ENCODE assay signal across 8 cellular contexts in the genomic region with DNA sequence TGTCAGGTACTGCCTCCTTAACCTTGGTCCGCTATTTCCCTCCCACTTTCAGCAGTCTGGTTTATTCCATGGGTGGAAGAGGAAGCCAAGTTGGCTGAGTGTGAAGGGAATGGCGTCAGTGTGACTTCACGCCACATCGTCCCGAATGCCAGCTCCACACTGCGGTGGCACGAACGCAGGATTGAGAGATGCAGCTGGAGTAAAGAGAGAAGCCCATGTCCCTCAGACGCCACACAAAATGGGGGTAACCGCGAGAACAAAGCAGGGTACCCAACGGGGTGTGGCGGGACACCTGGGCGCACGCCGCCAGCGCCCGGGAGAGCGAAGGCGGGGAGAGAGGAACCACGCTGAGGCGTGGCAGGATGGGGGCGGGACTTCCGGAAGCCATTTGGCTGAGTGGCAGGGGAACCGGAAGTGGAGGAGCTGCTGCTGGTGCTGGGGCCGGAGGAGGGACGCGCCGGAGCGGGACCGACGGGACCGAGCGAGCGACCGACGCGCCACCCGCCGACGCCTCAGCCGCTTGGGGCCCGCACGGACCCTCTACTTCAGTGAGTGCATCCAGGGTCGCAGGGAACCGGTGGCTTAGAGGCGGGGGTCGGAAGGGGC. TPM values are rescaled to one million over a fixed set of nuclear protein-coding genes. Genes with fewer than 3 reads are reported as not detected.
A peak's percentile ranks its signal among the peaks of the same experiment; 100 is the strongest.
DNase-seq lines count a peak whose midpoint lies in the region; ATAC-seq and TF ChIP-seq lines count a peak whose summit lies in the region.

A gene with protein sequence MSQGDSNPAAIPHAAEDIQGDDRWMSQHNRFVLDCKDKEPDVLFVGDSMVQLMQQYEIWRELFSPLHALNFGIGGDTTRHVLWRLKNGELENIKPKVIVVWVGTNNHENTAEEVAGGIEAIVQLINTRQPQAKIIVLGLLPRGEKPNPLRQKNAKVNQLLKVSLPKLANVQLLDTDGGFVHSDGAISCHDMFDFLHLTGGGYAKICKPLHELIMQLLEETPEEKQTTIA (plus strand): TSS at position 417 of the 606 bp plus-strand sequence. CDS start 8,161 bp downstream, outside the sequence.

- H3K27me3 Mint-ChIP-seq in T-helper 17 cell, result peaks cover 18% of the 10 kb centered on the region
- H3K27me3 Mint-ChIP-seq in progenitor cell of endocrine pancreas, result peaks cover 10% of the 10 kb centered on the region

- H3K4me1 Mint-ChIP-seq in T-helper 17 cell, result peaks cover 37% of the 10 kb centered on the region
- H3K4me1 Mint-ChIP-seq in progenitor cell of endocrine pancreas (ENCODE audit: low read depth), result peaks cover 40% of the 10 kb centered on the region

- H3K36me3 Mint-ChIP-seq in T-helper 17 cell (ENCODE audit: low read depth) (peaks cover 9% of the 10 kb centered on the region), progenitor cell of endocrine pancreas (ENCODE audit: insufficient read depth) (peaks cover 6% of the 10 kb centered on the region)

- TF ChIP-seq CTCF in left ventricle myocardium inferior (IDR thresholded peaks at IDR 0.05; ENCODE audit: borderline replicate concordance), result no peak
- TF ChIP-seq CTCF in progenitor cell of endocrine pancreas (IDR thresholded peaks at IDR 0.05; ENCODE audit: unreplicated experiment), result no peak
- no peak for TF ChIP-seq CTCF in upper lobe of right lung (IDR thresholded peaks at IDR 0.05)

- DNase-seq in NCI-H187 (lab: John Stamatoyannopoulos, UW) (peak; percentile 85 to 91), T-helper 17 cell (peak; percentile 90 to 91 (median 91)), amygdala (lab: John Stamatoyannopoulos, UW) (peak; percentile 52 to 95 (median 88)), left ventricle myocardium inferior (peak; percentile 97), progenitor cell of endocrine pancreas (ENCODE audit: low spot score, unreplicated experiment) (peak; percentile 83), upper lobe of right lung (peak; percentile 98)

- ATAC-seq in GM18502 (IDR thresholded peaks at IDR 0.05; ENCODE audit: poor library complexity, unreplicated experiment), result peak; percentile 95
- ATAC-seq in HG02943 (IDR thresholded peaks at IDR 0.05; ENCODE audit: low read depth, unreplicated experiment), result peak; percentile 96
- peak; percentile 90 for ATAC-seq in T-helper 17 cell
- peak; percentile 99 for ATAC-seq in upper lobe of right lung

- intact Hi-C loops in left ventricle myocardium inferior (cut with micrococcal nuclease) (no loop called here), upper lobe of right lung (cut with DNase I) (no loop called here)

- peak within 1 kb of the TSS; percentile 94 for H3K27ac Mint-ChIP-seq in T-helper 17 cell
- H3K27ac Mint-ChIP-seq in progenitor cell of endocrine pancreas, result peak within 1 kb of the TSS; percentile 99

- H3K9me3 ChIP-seq in T-helper 17 cell (ENCODE audit: control insufficient read depth, low read length, poor library complexity, severe bottlenecking), result no peaks in the 10 kb centered on the region
- no peaks in the 10 kb centered on the region for H3K9me3 ChIP-seq in left ventricle myocardium inferior (replicated peaks)
- H3K9me3 ChIP-seq in upper lobe of right lung, result no peaks in the 10 kb centered on the region

- H3K4me3 ChIP-seq in left ventricle myocardium inferior, result peak within 1 kb of the TSS; percentile 83
- peak within 1 kb of the TSS; percentile 97 for H3K4me3 ChIP-seq in upper lobe of right lung

- H3K4me3 Mint-ChIP-seq in T-helper 17 cell (peak within 1 kb of the TSS; percentile 98), progenitor cell of endocrine pancreas (ENCODE audit: low read depth) (peak within 1 kb of the TSS; percentile 99)

- no peaks in the 10 kb centered on the region for H3K9me3 Mint-ChIP-seq in progenitor cell of endocrine pancreas (ENCODE audit: low read depth)

- H3K27me3 ChIP-seq in left ventricle myocardium inferior (ENCODE audit: low read depth) (no peaks in the 10 kb centered on the region), upper lobe of right lung (no peaks in the 10 kb centered on the region)

- peak within 1 kb of the TSS; percentile 94 for H3K27ac ChIP-seq in left ventricle myocardium inferior (replicated peaks)
- peak within 1 kb of the TSS; percentile 90 for H3K27ac ChIP-seq in upper lobe of right lung

- H3K4me1 ChIP-seq in left ventricle myocardium inferior (peaks cover 58% of the 10 kb centered on the region), upper lobe of right lung (peaks cover 30% of the 10 kb centered on the region)

- H3K36me3 ChIP-seq in left ventricle myocardium inferior, result peaks cover 12% of the 10 kb centered on the region
- H3K36me3 ChIP-seq in upper lobe of right lung, result peaks cover 9% of the 10 kb centered on the region

RNA-seq across cellular contexts. Expression of the gene that starts here (rescaled TPM):
- total RNA-seq in T-helper 17 cell (10 to 100 TPM; 31.1 to 43.4 TPM), left ventricle myocardium inferior (51.5 TPM), progenitor cell of endocrine pancreas (116 and 121 TPM in 2 replicates), upper lobe of right lung (86.9 TPM)

Comparison
In these comparisons a context has a peak if more than half of its experiments do, and no peak if none do; other contexts are left out.
1. Peak in every context shown above with its lines: DNase-seq, ATAC-seq, H3K4me3 ChIP-seq and H3K27ac ChIP-seq.